In the genomic region with DNA sequence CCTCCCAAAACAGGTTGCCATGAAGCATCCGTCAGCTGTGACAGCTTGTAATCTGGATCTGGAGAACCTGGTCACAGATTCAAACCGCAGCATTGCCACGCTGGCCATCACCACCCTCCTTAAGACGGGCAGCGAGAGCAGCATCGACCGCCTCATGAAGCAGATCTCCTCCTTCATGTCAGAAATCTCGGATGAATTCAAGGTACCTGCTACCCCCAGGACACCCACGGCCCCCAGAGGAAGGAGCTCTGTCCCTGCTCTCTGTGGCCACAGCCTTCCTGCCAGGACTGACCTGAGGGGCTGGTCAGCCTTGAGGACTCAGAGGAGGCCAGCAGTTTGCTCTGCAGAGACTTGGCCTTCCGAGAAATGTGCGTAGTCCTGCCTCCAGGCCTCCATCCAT, we compare ENCODE assay signal across 20 cellular contexts. TPM values are rescaled to one million over a fixed set of nuclear protein-coding genes. Genes with fewer than 3 reads are reported as not detected.
A peak's percentile ranks its signal among the peaks of the same experiment; 100 is the strongest.
DNase-seq lines count a peak whose midpoint lies in the region; ATAC-seq, FAIRE-seq and TF ChIP-seq lines count a peak whose summit lies in the region.
"Had no signal": no experiment of that assay in that cellular context is flagged by ENCODE, and none has a peak within 500 bp of the region (broad histone marks: within the 10 kb centered on the region; RNA-seq: fewer than 3 reads in every experiment).

No MANE protein-coding gene starts in this region.

- H3K9me3 Mint-ChIP-seq in activated naive CD8-positive, alpha-beta T cell treated with anti-CD3 and anti-CD28 coated beads, Interleukin-2, amount 10 ng/mL, durations not matched to agents 7 days and 5 days: no peaks in the 10 kb centered on the region
- no peaks in the 10 kb centered on the region for H3K9me3 Mint-ChIP-seq in activated naive CD8-positive, alpha-beta T cell treated with anti-CD3 and anti-CD28 coated beads, Interleukin-2, amount 50 U/mL, for 24 hours
- H3K9me3 Mint-ChIP-seq in nephron progenitor cell: no peaks in the 10 kb centered on the region
- H3K9me3 Mint-ChIP-seq: CD4-positive, alpha-beta T cell; H9; IgD-negative memory B cell had no signal

- no peak overlapping the region for H3K4me2 ChIP-seq in GM12878 (ENCODE audit: control insufficient read depth, insufficient read depth)

- TF ChIP-seq POLR2A in GM12878 (IDR thresholded peaks at IDR 0.05; ENCODE audit: low read depth, low read length): peak; percentile 29; the same call in 1 of the 2 replicates
- TF ChIP-seq POLR2A in sigmoid colon (IDR thresholded peaks at IDR 0.05): no peak

- BruUV-seq in GM12878 (replicated peaks; lab: Mats Ljungman, UMichigan): no TSS peak

- no peak for FAIRE-seq in GM12878 (lab: Jason Lieb, UNC)
- FAIRE-seq: A204.1, D721Med, G401.6, GM12892, GM18507, H1, HTR-8/SVneo had no signal

- peaks cover 34% of the 10 kb centered on the region for H3K36me3 Mint-ChIP-seq in activated naive CD8-positive, alpha-beta T cell treated with anti-CD3 and anti-CD28 coated beads, Interleukin-2, amount 10 ng/mL, durations not matched to agents 7 days and 5 days
- peaks cover 54% of the 10 kb centered on the region for H3K36me3 Mint-ChIP-seq in activated naive CD8-positive, alpha-beta T cell treated with anti-CD3 and anti-CD28 coated beads, Interleukin-2, amount 50 U/mL, for 24 hours (ENCODE audit: low read depth)
- H3K36me3 Mint-ChIP-seq in nephron progenitor cell (ENCODE audit: low read depth): peaks cover 78% of the 10 kb centered on the region

- CTCF ChIA-PET in GM12878 (lab: Yijun Ruan, JAX): interaction anchor here (1.5 kb wide), 1 partner anchor 207 kb away, joined by 5 read pairs; no protein-coding TSS in a partner anchor

- no peak for TF ChIP-seq EP300 in GM12878 (IDR thresholded peaks at IDR 0.05; ENCODE audit: borderline replicate concordance in 1 of 2, control insufficient read depth in 1 of 2, low read depth in 2 of 2, low read length in 2 of 2)
- TF ChIP-seq EP300 in sigmoid colon (IDR thresholded peaks at IDR 0.05): no peak

- H3K4me3 ChIP-seq in GM12878 (no peak overlapping the region), sigmoid colon (no peak overlapping the region)

- H2AFZ ChIP-seq in GM12878 (ENCODE audit: control insufficient read depth, low read depth, low read length): no peak overlapping the region

- no peak overlapping the region for H3K27ac ChIP-seq in GM12878 (ENCODE audit: control insufficient read depth, insufficient read depth)
- no peak overlapping the region for H3K27ac ChIP-seq in sigmoid colon
- H3K27ac ChIP-seq: C4-2B had no signal

- H3K27me3 ChIP-seq in GM12878 (replicated peaks in 1 of 2; ENCODE audit: control insufficient read depth in 2 of 2, insufficient read depth in 2 of 2, low read length in 1 of 2) (no peaks in the 10 kb centered on the region), sigmoid colon (no peaks in the 10 kb centered on the region)
- H3K27me3 ChIP-seq: BE2C had no signal

- no peak overlapping the region for H3K4me3 Mint-ChIP-seq in activated naive CD8-positive, alpha-beta T cell treated with anti-CD3 and anti-CD28 coated beads, Interleukin-2, amount 10 ng/mL, durations not matched to agents 7 days and 5 days
- no peak overlapping the region for H3K4me3 Mint-ChIP-seq in activated naive CD8-positive, alpha-beta T cell treated with anti-CD3 and anti-CD28 coated beads, Interleukin-2, amount 50 U/mL, for 24 hours
- H3K4me3 Mint-ChIP-seq in nephron progenitor cell: no peak overlapping the region
- H3K4me3 Mint-ChIP-seq: CD4-positive, alpha-beta T cell; H9; IgD-negative memory B cell had no signal

- peak; percentile 10 for DNase-seq in activated naive CD8-positive, alpha-beta T cell treated with anti-CD3 and anti-CD28 coated beads, Interleukin-2, amount 10 ng/mL, durations not matched to agents 7 days and 5 days
- no peak for DNase-seq in activated naive CD8-positive, alpha-beta T cell treated with anti-CD3 and anti-CD28 coated beads, Interleukin-2, amount 50 U/mL, for 24 hours
- DNase-seq in GM12878 (ENCODE audit: low read depth, low spot score) (no peak), sigmoid colon (peak; percentile 35), nephron progenitor cell (no peak)
- DNase-seq: ACHN; BE2C; Caco-2; CD4-positive, alpha-beta T cell; H9 had no signal

- peaks cover 8% of the 10 kb centered on the region for H3K4me1 Mint-ChIP-seq in activated naive CD8-positive, alpha-beta T cell treated with anti-CD3 and anti-CD28 coated beads, Interleukin-2, amount 10 ng/mL, durations not matched to agents 7 days and 5 days
- H3K4me1 Mint-ChIP-seq in activated naive CD8-positive, alpha-beta T cell treated with anti-CD3 and anti-CD28 coated beads, Interleukin-2, amount 50 U/mL, for 24 hours: no peaks in the 10 kb centered on the region
- no peaks in the 10 kb centered on the region for H3K4me1 Mint-ChIP-seq in nephron progenitor cell
- H3K4me1 Mint-ChIP-seq: H9 had no signal

- peaks cover 26 to 71% of the 10 kb centered on the region in 2 experiments for H3K36me3 ChIP-seq in GM12878 (ENCODE audit: control insufficient read depth in 2 of 2, insufficient read depth in 2 of 2, low read length in 1 of 2)
- peaks cover 55 to 100% (median 90%) of the 10 kb centered on the region in 4 donors for H3K36me3 ChIP-seq in sigmoid colon

- TF ChIP-seq RAD21 in GM12878 (IDR thresholded peaks at IDR 0.05; ENCODE audit: insufficient read depth, low read depth, low read length): no peak

- ATAC-seq in activated naive CD8-positive, alpha-beta T cell treated with anti-CD3 and anti-CD28 coated beads, Interleukin-2, amount 10 ng/mL, durations not matched to agents 7 days and 5 days (ENCODE audit: low read depth): no peak
- ATAC-seq in activated naive CD8-positive, alpha-beta T cell treated with anti-CD3 and anti-CD28 coated beads, Interleukin-2, amount 50 U/mL, for 24 hours: no peak
- ATAC-seq in GM12878 (no peak), GM21825 (IDR thresholded peaks at IDR 0.05; ENCODE audit: unreplicated experiment) (no peak)

- SMC1A ChIA-PET in GM12878 (lab: Charles Lee; ENCODE audit: uncharacterized antibody, unreplicated experiment): interaction anchor here (0.6 to 2.1 kb wide), 4 partner anchors 9 to 207 kb away, joined by 3 to 6 read pairs (median 4); no protein-coding TSS in a partner anchor

- no peaks in the 10 kb centered on the region; the same call in 1 of the 2 replicates for H4K20me1 ChIP-seq in GM12878 (ENCODE audit: control insufficient read depth, insufficient read depth)

- TF ChIP-seq CTCF in GM12878 (IDR thresholded peaks at IDR 0.05 in 2 of 3, conservative IDR thresholded peaks at IDR 0.05 in 1 of 3; ENCODE audit: control insufficient read depth in 2 of 3, extremely low read depth in 1 of 3, insufficient read depth in 1 of 3, low read depth in 3 of 3, low read length in 3 of 3): no peak
- no peak for TF ChIP-seq CTCF in sigmoid colon (IDR thresholded peaks at IDR 0.05)
- no peak for TF ChIP-seq CTCF in nephron progenitor cell (IDR thresholded peaks at IDR 0.05)

- H3K9me3 ChIP-seq in GM12878 (replicated peaks; ENCODE audit: control insufficient read depth, insufficient read depth, low read length) (no peaks in the 10 kb centered on the region), sigmoid colon (no peaks in the 10 kb centered on the region)
- H3K9me3 ChIP-seq: BE2C, Caco-2 had no signal

- 100% methylated on average over 11 of the region's 11 CpGs for WGBS in GM12878 (ENCODE audit: insufficient coverage, insufficient replicate concordance, low lambda C conversion rate, missing lambda C conversion rate)
- 97 to 98% methylated on average over 11 of the region's 11 CpGs for WGBS in sigmoid colon, 2 donors

- intact Hi-C loops in GM12878 (cut with micrococcal nuclease; ENCODE audit: unreplicated experiment): no loop called here
- intact Hi-C loops in sigmoid colon (cut with DNase I): no loop called here

- POLR2A ChIA-PET in activated naive CD8-positive, alpha-beta T cell treated with anti-CD3 and anti-CD28 coated beads, Interleukin-2, amount 10 ng/mL, durations not matched to agents 7 days and 5 days (lab: Charles Lee): interaction anchor here (0.6 to 1.5 kb wide), 5 partner anchors 8 to 382 kb away, joined by 3 to 7 read pairs (median 3); partner anchors contain the start of gene COPG1
- POLR2A ChIA-PET in GM12878 (lab: Charles Lee): no interaction called here

- no peak overlapping the region for H3K9ac ChIP-seq in GM12878 (ENCODE audit: control insufficient read depth, insufficient read depth, low read length)

- H3K27me3 Mint-ChIP-seq in activated naive CD8-positive, alpha-beta T cell treated with anti-CD3 and anti-CD28 coated beads, Interleukin-2, amount 10 ng/mL, durations not matched to agents 7 days and 5 days: no peaks in the 10 kb centered on the region
- no peaks in the 10 kb centered on the region for H3K27me3 Mint-ChIP-seq in activated naive CD8-positive, alpha-beta T cell treated with anti-CD3 and anti-CD28 coated beads, Interleukin-2, amount 50 U/mL, for 24 hours
- H3K27me3 Mint-ChIP-seq in nephron progenitor cell (ENCODE audit: low read depth, poor library complexity): no peaks in the 10 kb centered on the region
- H3K27me3 Mint-ChIP-seq: CD4-positive, alpha-beta T cell; IgD-negative memory B cell had no signal

- H3K4me1 ChIP-seq in GM12878 (ENCODE audit: control insufficient read depth, insufficient read depth, low read length) (no peaks in the 10 kb centered on the region), sigmoid colon (no peaks in the 10 kb centered on the region)
- H3K4me1 ChIP-seq: BE2C, Caco-2 had no signal

- no peaks in the 10 kb centered on the region for H3K79me2 ChIP-seq in GM12878 (ENCODE audit: control insufficient read depth, insufficient read depth, low read length)

- no peak overlapping the region for H3K27ac Mint-ChIP-seq in activated naive CD8-positive, alpha-beta T cell treated with anti-CD3 and anti-CD28 coated beads, Interleukin-2, amount 10 ng/mL, durations not matched to agents 7 days and 5 days
- no peak overlapping the region for H3K27ac Mint-ChIP-seq in activated naive CD8-positive, alpha-beta T cell treated with anti-CD3 and anti-CD28 coated beads, Interleukin-2, amount 50 U/mL, for 24 hours
- no peak overlapping the region for H3K27ac Mint-ChIP-seq in nephron progenitor cell
- H3K27ac Mint-ChIP-seq: CD4-positive, alpha-beta T cell; H9 had no signal

- in situ Hi-C loops in GM12878 (cut with MboI): no loop called here

- RAD21 ChIA-PET in GM12878 (lab: Charles Lee; ENCODE audit: unreplicated experiment): no interaction called here

RNA-seq across cellular contexts. Expression of gene COPG1, which starts 11.2 kb away (rescaled TPM):
- 100 to 1,000 TPM; 131 to 138 TPM for total RNA-seq in activated naive CD8-positive, alpha-beta T cell treated with anti-CD3 and anti-CD28 coated beads, Interleukin-2, amount 10 ng/mL, durations not matched to agents 7 days and 5 days
- total RNA-seq in GM12878 (2013; cell fraction: nucleolus; rRNA removed): 130 and 152 TPM in 2 replicates
- 106 and 118 TPM in 2 replicates for total RNA-seq in GM12878 (2014; rRNA removed)
- 80.5 and 87.2 TPM in 2 replicates for total RNA-seq in GM12878 (2014; rRNA removed; fragmentation: Illumina TruSeq; extraction: Trizol)
- total RNA-seq in GM12878 (2021): 128 and 138 TPM in 2 replicates
- polyA plus RNA-seq in GM12878 (2011; ENCODE audit: low read depth): 84.4 TPM
- 43.8 and 66.8 TPM in 2 replicates for polyA plus RNA-seq in GM12878 (2011; rRNA removed)
- polyA plus RNA-seq in GM12878 (2011; cell fraction: cytosol; rRNA removed): 52.8 and 55.7 TPM in 2 replicates
- polyA plus RNA-seq in GM12878 (2011; cell fraction: nucleus; rRNA removed): 110 and 115 TPM in 2 replicates
- 122 and 138 TPM in 2 replicates for polyA plus RNA-seq in GM12878 (2012)
- 62.0 and 78.1 TPM in 2 replicates for polyA plus RNA-seq in GM12878 (2014; fragmentation: Illumina TruSeq; extraction: Trizol)
- polyA plus RNA-seq in GM12878 (2014; fragmentation: Nextera tagmentation; extraction: Ambion mirVana): 100 to 1,000 TPM in 1 of 2 experiments, 10 to 100 TPM in 1; 54.8 to 102 TPM
- polyA plus RNA-seq in GM12878 (2014; rRNA removed): 61.7 and 77.7 TPM in 2 replicates
- 100 to 1,000 TPM; 131 to 143 TPM for polyA plus RNA-seq in GM12878 (2016; fragmentation: Nextera tagmentation; extraction: Ambion mirVana)
- polyA minus RNA-seq in GM12878 (2011; rRNA and poly(A)+ RNA removed): 134 and 157 TPM in 2 replicates
- 54.0 and 57.0 TPM in 2 replicates for polyA minus RNA-seq in GM12878 (2011; cell fraction: cytosol; rRNA and poly(A)+ RNA removed)
- polyA minus RNA-seq in GM12878 (2011; cell fraction: nucleus; rRNA and poly(A)+ RNA removed): 63.6 and 90.8 TPM in 2 replicates
- 10 to 100 TPM; 50.9 to 78.1 (median 57.9) TPM for total RNA-seq in sigmoid colon
- polyA plus RNA-seq in sigmoid colon: 100 to 1,000 TPM; 104 to 151 (median 148) TPM

RNA-seq across cellular contexts. Expression of gene HMCES, which starts 18.1 kb away (rescaled TPM):
- total RNA-seq in activated naive CD8-positive, alpha-beta T cell treated with anti-CD3 and anti-CD28 coated beads, Interleukin-2, amount 10 ng/mL, durations not matched to agents 7 days and 5 days: 10 to 100 TPM; 59.7 to 60.8 TPM
- 10.9 and 12.1 TPM in 2 replicates for total RNA-seq in GM12878 (2013; cell fraction: nucleolus; rRNA removed)
- total RNA-seq in GM12878 (2014; rRNA removed): 16.7 and 22.7 TPM in 2 replicates
- 11.9 and 12.4 TPM in 2 replicates for total RNA-seq in GM12878 (2014; rRNA removed; fragmentation: Illumina TruSeq; extraction: Trizol)
- total RNA-seq in GM12878 (2021): 25.5 and 33.4 TPM in 2 replicates
- polyA plus RNA-seq in GM12878 (2011; ENCODE audit: low read depth): 26.7 TPM
- polyA plus RNA-seq in GM12878 (2011; rRNA removed): 21.3 and 42.6 TPM in 2 replicates
- polyA plus RNA-seq in GM12878 (2011; cell fraction: cytosol; rRNA removed): 32.3 and 40.7 TPM in 2 replicates
- 25.4 and 27.4 TPM in 2 replicates for polyA plus RNA-seq in GM12878 (2011; cell fraction: nucleus; rRNA removed)
- 37.0 and 40.2 TPM in 2 replicates for polyA plus RNA-seq in GM12878 (2012)
- 29.6 and 31.2 TPM in 2 replicates for polyA plus RNA-seq in GM12878 (2014; fragmentation: Illumina TruSeq; extraction: Trizol)
- 10 to 100 TPM; 17.2 to 18.5 TPM for polyA plus RNA-seq in GM12878 (2014; fragmentation: Nextera tagmentation; extraction: Ambion mirVana)
- 21.9 and 25.0 TPM in 2 replicates for polyA plus RNA-seq in GM12878 (2014; rRNA removed)
- polyA plus RNA-seq in GM12878 (2016; fragmentation: Nextera tagmentation; extraction: Ambion mirVana): 10 to 100 TPM; 45.3 to 49.8 TPM
- polyA minus RNA-seq in GM12878 (2011; rRNA and poly(A)+ RNA removed): 18.5 and 21.4 TPM in 2 replicates
- 7.8 and 12.6 TPM in 2 replicates for polyA minus RNA-seq in GM12878 (2011; cell fraction: cytosol; rRNA and poly(A)+ RNA removed)
- polyA minus RNA-seq in GM12878 (2011; cell fraction: nucleus; rRNA and poly(A)+ RNA removed): 4.6 and 8.3 TPM in 2 replicates
- total RNA-seq in sigmoid colon: 10 to 100 TPM; 15.2 to 22.5 (median 20.2) TPM
- 10 to 100 TPM; 21.6 to 41.2 (median 25.4) TPM for polyA plus RNA-seq in sigmoid colon

Comparison
In these comparisons a context has a peak if more than half of its experiments do, and no peak if none do; other contexts are left out.
1. DNase-seq: peak in activated naive CD8-positive, alpha-beta T cell treated with anti-CD3 and anti-CD28 coated beads, Interleukin-2, amount 10 ng/mL, durations not matched to agents 7 days and 5 days (single experiment) and sigmoid colon (single experiment); none in activated naive CD8-positive, alpha-beta T cell treated with anti-CD3 and anti-CD28 coated beads, Interleukin-2, amount 50 U/mL, for 24 hours (single experiment), GM12878 (single experiment) and nephron progenitor cell (single experiment).